ENCODE assay signal across 1 cellular context in the genomic region with DNA sequence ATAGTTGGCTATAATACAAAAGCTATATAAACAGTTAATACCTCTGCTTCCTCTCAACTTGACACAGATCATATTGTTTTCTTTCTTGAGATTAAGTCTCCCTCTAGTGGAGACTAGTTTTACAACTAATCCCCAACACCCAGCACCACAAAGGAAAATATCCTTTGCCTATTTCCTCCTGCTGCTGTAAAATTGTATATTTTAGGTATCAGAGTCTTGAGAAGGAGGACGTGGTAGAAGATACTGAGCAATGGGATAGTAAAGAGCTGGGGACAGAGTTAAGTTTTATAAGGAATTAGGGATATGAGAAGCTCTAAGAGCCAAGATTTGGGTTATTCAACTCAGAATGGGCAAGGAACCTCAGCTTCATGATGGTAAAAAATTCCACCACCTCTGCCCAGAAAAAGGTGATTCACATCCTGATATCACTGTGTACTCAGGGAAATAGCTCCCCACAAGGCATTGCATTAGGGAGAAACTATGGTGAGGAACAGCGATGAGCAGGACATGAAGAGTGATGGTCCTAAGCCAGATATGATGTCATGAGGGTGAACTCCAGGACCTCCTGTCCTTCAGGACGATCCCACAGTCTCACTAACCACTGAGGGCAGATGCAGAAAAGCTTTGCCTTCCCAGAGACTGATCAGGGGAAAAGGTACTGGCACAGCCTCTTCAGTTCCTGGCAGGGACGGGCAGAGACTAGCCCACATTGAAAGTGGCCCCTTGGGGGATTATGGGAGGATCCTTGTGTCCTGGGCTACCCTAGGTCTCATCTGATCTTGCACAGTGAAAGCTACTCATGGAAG.
TF ChIP-seq lines count a peak whose summit lies in the region.

No MANE protein-coding gene starts in this region.

TF ChIP-seq in H1, 55 proteins besides CTCF, POLR2A, EP300 and RAD21 (continued from another document):
- TF ChIP-seq RNF2 (IDR thresholded peaks at IDR 0.05; ENCODE audit: borderline replicate concordance, low read depth, low read length, missing control alignments, poor library complexity, severe bottlenecking) (no peak), ASH2L (IDR thresholded peaks at IDR 0.05; ENCODE audit: low read length) (no peak), CREB1 (IDR thresholded peaks at IDR 0.05) (no peak), BACH1 (IDR thresholded peaks at IDR 0.05; ENCODE audit: low read length) (no peak), RFX5 (IDR thresholded peaks at IDR 0.05; ENCODE audit: borderline replicate concordance, low read depth, low read length) (no peak), MAFK (IDR thresholded peaks at IDR 0.05; ENCODE audit: low read depth, low read length) (no peak), TAF7 (optimal IDR thresholded peaks at IDR 0.05; ENCODE audit: borderline replicate concordance, low read depth, low read length) (no peak)
